Comparison of ENCODE assay signal across 11 cellular contexts in genomic region chr11:69210660-69211035, GRCh38. TPM values are rescaled to one million over a fixed set of nuclear protein-coding genes. Genes with fewer than 3 reads are reported as not detected.
"Had no signal": no experiment of that assay in that cellular context is flagged by ENCODE, and none has a peak within 500 bp of the region (broad histone marks: within the 10 kb centered on the region; RNA-seq: fewer than 3 reads in every experiment).

No MANE protein-coding gene starts in this region.

- H3K4me3 ChIP-seq: ovary, thyroid gland had no signal

- FAIRE-seq: astrocyte, frontal cortex, urothelium cell line had no signal

- H3K36me3 ChIP-seq: ovary, thyroid gland had no signal

- H3K27me3 ChIP-seq: ovary, thyroid gland had no signal

- H3K9me3 ChIP-seq: thyroid gland had no signal

- DNase-seq: activated CD4-positive, alpha-beta memory T cell treated with anti-CD3 and anti-CD28 coated beads, Interleukin-2, amount 10 ng/mL, durations not matched to agents 7 days and 5 days; activated CD4-positive, alpha-beta T cell treated with anti-CD3 and anti-CD28 coated beads for 4 hours; ovary; stimulated activated CD4-positive, alpha-beta T cell treated with anti-CD3 and anti-CD28 coated beads, Interleukin-2, amount 100 ng/mL, for 48 hours; T-helper 2 cell; thyroid gland had no signal

- H3K27ac ChIP-seq: epithelial cell of prostate, ovary, thyroid gland had no signal

- H3K4me1 ChIP-seq: thyroid gland had no signal

RNA-seq across cellular contexts. Expression of gene SMIM38, which starts 54.9 kb away (rescaled TPM):
- total RNA-seq: astrocyte, dermis microvascular lymphatic vessel endothelial cell had no signal
